16 cellular contexts compared by ENCODE assay signal in the genomic region with DNA sequence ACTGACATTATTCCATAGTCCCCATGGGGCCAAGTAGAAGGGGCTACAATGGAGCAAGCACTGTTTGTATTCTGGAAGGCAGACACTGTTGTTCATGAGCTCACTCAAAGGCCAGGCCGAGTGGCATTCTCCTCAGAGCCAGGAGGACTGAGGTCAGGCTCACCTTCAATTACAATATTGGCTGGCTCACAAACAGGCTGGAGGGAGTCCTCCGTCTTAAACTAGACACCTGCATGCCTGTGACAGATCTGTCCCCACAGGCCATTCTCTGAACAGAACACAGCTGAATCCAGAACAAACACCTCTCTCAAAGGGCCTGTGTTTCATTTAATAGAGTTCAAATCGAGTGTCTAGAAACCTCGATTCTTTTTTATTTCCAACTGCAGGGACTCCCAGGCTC.
A peak's percentile ranks its signal among the peaks of the same experiment; 100 is the strongest.
DNase-seq lines count a peak whose midpoint lies in the region; ATAC-seq and TF ChIP-seq lines count a peak whose summit lies in the region.
"Had no signal": no experiment of that assay in that cellular context is flagged by ENCODE, and none has a peak within 500 bp of the region (broad histone marks: within the 10 kb centered on the region; RNA-seq: fewer than 3 reads in every experiment).

No MANE protein-coding gene starts in this region.

- H3K9me3 ChIP-seq in neural progenitor cell (ENCODE audit: low read depth): no peaks in the 10 kb centered on the region
- no peaks in the 10 kb centered on the region for H3K9me3 ChIP-seq in upper lobe of right lung
- no peaks in the 10 kb centered on the region for H3K9me3 ChIP-seq in endodermal cell (ENCODE audit: control insufficient read depth, low read length)

- H3K4me1 Mint-ChIP-seq in neural progenitor cell: peaks cover 16% of the 10 kb centered on the region
- peaks cover 6% of the 10 kb centered on the region for H3K4me1 Mint-ChIP-seq in endodermal cell
- H3K4me1 Mint-ChIP-seq: CD4-positive, CD25-positive, alpha-beta regulatory T cell; GM23338 had no signal

- TF ChIP-seq CTCF in neural progenitor cell (IDR thresholded peaks at IDR 0.05) (no peak), upper lobe of right lung (IDR thresholded peaks at IDR 0.05) (no peak), endodermal cell (conservative IDR thresholded peaks at IDR 0.05) (no peak)

- peak; percentile 52 for ATAC-seq in Right ventricle myocardium inferior
- ATAC-seq in left ventricle myocardium superior: no peak
- ATAC-seq in upper lobe of right lung: no peak
- ATAC-seq: GM23338 had no signal

- H3K27me3 ChIP-seq in neural progenitor cell (no peaks in the 10 kb centered on the region), upper lobe of right lung (no peaks in the 10 kb centered on the region), endodermal cell (ENCODE audit: control insufficient read depth, insufficient read depth, low read length, poor library complexity, severe bottlenecking) (no peaks in the 10 kb centered on the region)
- H3K27me3 ChIP-seq: BLaER1 treated with 17β-estradiol and CSF1 and Interleukin-3, amounts not matched to agents 10 nM and 100 nM had no signal

- H4K20me1 ChIP-seq in neural progenitor cell (ENCODE audit: low read depth): no peaks in the 10 kb centered on the region
- H4K20me1 ChIP-seq: BLaER1 treated with 17β-estradiol and CSF1 and Interleukin-3, amounts not matched to agents 10 nM and 100 nM had no signal

- no peak for DNase-seq in Right ventricle myocardium inferior (ENCODE audit: missing footprints)
- DNase-seq in left ventricle myocardium superior: no peak
- peak; percentile 35 for DNase-seq in NCI-H69 (lab: John Stamatoyannopoulos, UW)
- no peak for DNase-seq in neural progenitor cell (ENCODE audit: low spot score)
- no peak for DNase-seq in COR-L47 (lab: John Stamatoyannopoulos, UW)
- DNase-seq in upper lobe of right lung: no peak
- DNase-seq in endodermal cell: no peak
- DNase-seq: ACHN; Calu3; CD4-positive, CD25-positive, alpha-beta regulatory T cell; DMS 273 treated with DMSO at 0.1 percent for 48 hours; DMS79; H7 had no signal

- 92 to 100% methylated on average over 2 to 4 of the region's 4 CpGs for WGBS in endodermal cell (ENCODE audit: insufficient coverage in 1 of 2, insufficient read length in 1 of 2), 2 experiments

- H3K9me3 Mint-ChIP-seq in neural progenitor cell (peaks cover 4% of the 10 kb centered on the region), endodermal cell (peaks cover 10% of the 10 kb centered on the region)

- no peaks in the 10 kb centered on the region for H3K27me3 Mint-ChIP-seq in neural progenitor cell (ENCODE audit: insufficient read depth, low read depth)
- peaks cover 1% of the 10 kb centered on the region for H3K27me3 Mint-ChIP-seq in endodermal cell (ENCODE audit: insufficient read depth)
- H3K27me3 Mint-ChIP-seq: CD4-positive, CD25-positive, alpha-beta regulatory T cell had no signal

- no peak overlapping the region for H3K4me2 ChIP-seq in neural progenitor cell
- H3K4me2 ChIP-seq: BLaER1 treated with 17β-estradiol and CSF1 and Interleukin-3, amounts not matched to agents 10 nM and 100 nM; GM23338 had no signal

- H2AFZ ChIP-seq in neural progenitor cell (replicated peaks): no peak overlapping the region
- H2AFZ ChIP-seq: GM23338 had no signal

- H3K4me1 ChIP-seq in neural progenitor cell (no peaks in the 10 kb centered on the region), upper lobe of right lung (no peaks in the 10 kb centered on the region), endodermal cell (ENCODE audit: control insufficient read depth, insufficient read depth, low read length) (peaks cover 7% of the 10 kb centered on the region)
- H3K4me1 ChIP-seq: BLaER1 treated with 17β-estradiol and CSF1 and Interleukin-3, amounts not matched to agents 10 nM and 100 nM had no signal

- H3K4me3 ChIP-seq in neural progenitor cell (no peak overlapping the region), upper lobe of right lung (no peak overlapping the region), endodermal cell (ENCODE audit: low read length) (no peak overlapping the region)
- H3K4me3 ChIP-seq: BLaER1 treated with 17β-estradiol and CSF1 and Interleukin-3, amounts not matched to agents 10 nM and 100 nM; GM23338 had no signal

- no peak overlapping the region for H3K27ac ChIP-seq in neural progenitor cell
- no peak overlapping the region for H3K27ac ChIP-seq in upper lobe of right lung
- no peak overlapping the region for H3K27ac ChIP-seq in endodermal cell (ENCODE audit: low read depth, low read length)
- H3K27ac ChIP-seq: BLaER1 treated with 17β-estradiol and CSF1 and Interleukin-3, amounts not matched to agents 10 nM and 100 nM; HL-60 had no signal

- no peaks in the 10 kb centered on the region for H3F3A ChIP-seq in neural progenitor cell (ENCODE audit: low read depth)

- H3K36me3 Mint-ChIP-seq in neural progenitor cell (peaks cover 2% of the 10 kb centered on the region), endodermal cell (ENCODE audit: low read depth) (no peaks in the 10 kb centered on the region)
- H3K36me3 Mint-ChIP-seq: CD4-positive, CD25-positive, alpha-beta regulatory T cell had no signal

- no peaks in the 10 kb centered on the region for H3K79me2 ChIP-seq in neural progenitor cell (ENCODE audit: low read depth)

- H3K36me3 ChIP-seq in neural progenitor cell (no peaks in the 10 kb centered on the region), upper lobe of right lung (no peaks in the 10 kb centered on the region), endodermal cell (ENCODE audit: control insufficient read depth, insufficient read depth, low read length) (no peaks in the 10 kb centered on the region)
- H3K36me3 ChIP-seq: BLaER1 treated with 17β-estradiol and CSF1 and Interleukin-3, amounts not matched to agents 10 nM and 100 nM had no signal

- intact Hi-C loops in Right ventricle myocardium inferior (cut with DNase I): no loop called here
- intact Hi-C loops in left ventricle myocardium superior (cut with micrococcal nuclease): no loop called here
- intact Hi-C loops in upper lobe of right lung (cut with DNase I): no loop called here

- H3K4me3 Mint-ChIP-seq in neural progenitor cell (no peak overlapping the region), endodermal cell (no peak overlapping the region)
- H3K4me3 Mint-ChIP-seq: CD4-positive, CD25-positive, alpha-beta regulatory T cell; GM23338 had no signal

- H3K27ac Mint-ChIP-seq in neural progenitor cell (peak overlapping the region; percentile 72), endodermal cell (no peak overlapping the region)
- H3K27ac Mint-ChIP-seq: CD4-positive, CD25-positive, alpha-beta regulatory T cell; GM23338 had no signal

- H3K9ac ChIP-seq in neural progenitor cell (no peak overlapping the region), endodermal cell (ENCODE audit: extremely low read depth, low read length, poor library complexity, severe bottlenecking) (no peak overlapping the region)
- H3K9ac ChIP-seq: BLaER1 treated with 17β-estradiol and CSF1 and Interleukin-3, amounts not matched to agents 10 nM and 100 nM had no signal
